1 cellular context compared by ENCODE assay signal in the genomic region with DNA sequence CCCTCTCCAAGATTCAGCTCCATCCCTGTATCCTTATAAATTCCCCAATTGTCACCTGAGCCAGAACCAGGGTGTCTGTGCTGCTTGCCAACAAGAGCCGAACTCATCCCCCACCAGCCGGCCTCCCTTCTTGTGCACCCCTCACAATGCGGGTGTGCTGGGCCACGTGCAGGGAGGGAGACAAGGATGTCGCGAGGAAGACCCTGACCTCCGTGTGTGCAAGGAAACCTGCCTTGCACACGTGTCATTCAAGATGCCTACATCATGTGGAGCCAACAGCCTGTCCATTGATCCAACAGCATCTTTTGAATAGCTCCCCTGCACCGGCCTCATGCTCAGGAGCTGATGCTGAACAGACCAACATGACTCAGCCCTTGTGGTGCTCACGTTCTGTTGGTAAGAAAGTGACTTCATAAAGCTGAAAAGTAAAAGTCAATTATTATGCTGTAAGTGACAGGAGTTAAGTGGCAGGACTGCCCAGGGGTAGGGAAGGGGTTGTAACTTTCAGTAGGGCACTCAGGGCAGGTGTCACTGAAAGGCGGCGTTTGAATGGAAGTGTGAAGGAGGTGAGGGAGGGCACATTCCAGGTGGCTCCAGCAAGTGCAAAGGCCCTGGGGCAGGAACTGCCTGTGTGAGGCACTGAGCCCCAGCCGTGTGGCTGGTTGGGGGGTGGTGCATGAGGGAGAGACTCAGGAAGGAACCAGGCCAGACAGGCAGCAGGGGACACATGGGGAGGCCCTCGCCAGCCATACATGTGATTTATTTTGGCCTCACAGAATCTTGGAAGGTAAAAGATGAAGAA.
A peak's percentile ranks its signal among the peaks of the same experiment; 100 is the strongest.
TF ChIP-seq lines count a peak whose summit lies in the region.

No MANE protein-coding gene starts in this region.

TF ChIP-seq in IMR-90, 13 proteins besides CTCF, POLR2A, EP300 and RAD21:
- peak; percentile 12; the same call in 1 of the 2 replicates for TF ChIP-seq NFE2L2 (IDR thresholded peaks at IDR 0.05; ENCODE audit: low read depth, low read length)
- no peak for TF ChIP-seq RFX5 (IDR thresholded peaks at IDR 0.05; ENCODE audit: low read depth, low read length)
- TF ChIP-seq BHLHE40 (IDR thresholded peaks at IDR 0.05; ENCODE audit: low read depth, low read length) = peak; percentile 74
- no peak for TF ChIP-seq CHD1 (IDR thresholded peaks at IDR 0.05; ENCODE audit: low read depth, low read length)
- TF ChIP-seq ELK1 (IDR thresholded peaks at IDR 0.05; ENCODE audit: borderline replicate concordance, low read depth, low read length) = no peak
- no peak for TF ChIP-seq FOS (IDR thresholded peaks at IDR 0.05; ENCODE audit: low read depth, low read length)
- no peak for TF ChIP-seq RCOR1 (IDR thresholded peaks at IDR 0.05; ENCODE audit: insufficient replicate concordance, low read length)
